8 cellular contexts compared by ENCODE assay signal in the genomic region with DNA sequence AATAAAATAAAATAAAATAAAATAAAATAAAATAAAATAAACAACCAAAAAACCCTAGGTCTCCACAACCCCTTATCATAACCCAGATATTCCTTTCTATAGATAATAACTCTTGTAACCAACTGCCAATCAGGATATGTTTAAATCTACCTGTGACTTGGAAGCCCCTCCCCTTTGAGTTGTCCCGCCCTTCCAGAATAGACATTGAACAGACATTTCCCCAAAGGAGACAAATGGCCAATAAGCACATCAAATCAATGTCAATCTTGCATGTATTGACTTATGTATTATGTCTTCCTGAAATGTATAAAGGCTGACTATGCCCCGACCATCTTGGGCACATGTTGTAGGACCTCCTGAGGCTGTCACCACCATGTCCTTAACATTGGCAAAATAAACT. TPM values are rescaled to one million over a fixed set of nuclear protein-coding genes. Genes with fewer than 3 reads are reported as not detected.
DNase-seq lines count a peak whose midpoint lies in the region; ATAC-seq and TF ChIP-seq lines count a peak whose summit lies in the region.

No MANE protein-coding gene starts in this region.

- peaks cover 20% of the 10 kb centered on the region for H3K79me2 ChIP-seq in fibroblast of lung (ENCODE audit: control insufficient read depth, insufficient read depth, low read length)

- no peaks in the 10 kb centered on the region for H4K20me1 ChIP-seq in fibroblast of lung (ENCODE audit: control insufficient read depth, extremely low read depth, insufficient read depth, low read length)

- no peaks in the 10 kb centered on the region for H3K27me3 ChIP-seq in fibroblast of lung (ENCODE audit: control insufficient read depth, insufficient read depth, low read length)

- peak overlapping the region; percentile 93 for H3K9ac ChIP-seq in fibroblast of lung (ENCODE audit: insufficient read depth, low read length)

- H3K4me3 ChIP-seq in fibroblast of lung (replicated peaks in 1 of 4; ENCODE audit: control extremely low read depth in 1 of 4, insufficient read depth in 1 of 4, low read depth in 3 of 4, low read length in 4 of 4) (peak overlapping the region; percentile 70 to 77 (median 75)), skeletal muscle cell (ENCODE audit: low read depth, low read length) (peak overlapping the region; percentile 80)

- peak; percentile 20 for DNase-seq in activated CD4-positive, alpha-beta T cell treated with anti-CD3 and anti-CD28 coated beads for 48 hours
- no peak for DNase-seq in activated CD4-positive, alpha-beta T cell treated with anti-CD3 and anti-CD28 coated beads, Interleukin-2, amount 50 U/mL, for 1 hour
- DNase-seq in RWPE1 (ENCODE audit: low spot score), result no peak
- DNase-seq in fibroblast of lung (ENCODE audit: low read depth in 2 of 2), result no peak
- no peak for DNase-seq in skeletal muscle cell (ENCODE audit: low read depth)
- no peak for DNase-seq in stimulated activated CD4-positive, alpha-beta T cell treated with anti-CD3 and anti-CD28 coated beads, Interleukin-4, amount 100 ng/mL, for 1 hour
- DNase-seq in MV-4-11 (lab: John Stamatoyannopoulos, UW), result no peak

- peaks cover 13% of the 10 kb centered on the region for H3K4me1 ChIP-seq in fibroblast of lung (ENCODE audit: control insufficient read depth, extremely low read depth, insufficient read depth, low read length)

- peak overlapping the region; percentile 90 for H3K4me2 ChIP-seq in fibroblast of lung (ENCODE audit: extremely low read depth, insufficient read depth, low read length)

- CTCF ChIA-PET in RWPE1 (lab: Yijun Ruan, JAX), result interaction anchor here (1.0 to 1.9 kb wide), 2 partner anchors 14 to 70 kb away, joined by 6 to 8 read pairs; partner anchors contain the start of gene B9D1

- peaks cover 17% of the 10 kb centered on the region for H3K36me3 ChIP-seq in fibroblast of lung (ENCODE audit: control insufficient read depth, insufficient read depth, low read length)

- TF ChIP-seq CTCF in RWPE1 (conservative IDR thresholded peaks at IDR 0.05; ENCODE audit: low read depth) (no peak), fibroblast of lung (conservative IDR thresholded peaks at IDR 0.05 in 1 of 2, IDR thresholded peaks at IDR 0.05 in 1 of 2; ENCODE audit: low read depth in 1 of 2, low read length in 2 of 2) (no peak)

- POLR2A ChIA-PET in RWPE1 (lab: Yijun Ruan, JAX; ENCODE audit: low non-redundant PET), result interaction anchor here (0.6 kb wide), 1 partner anchor 33 kb away, joined by 3 read pairs; no protein-coding TSS in a partner anchor

- peak overlapping the region; percentile 66 for H3K27ac ChIP-seq in RWPE1
- H3K27ac ChIP-seq in fibroblast of lung (ENCODE audit: insufficient read depth, low read length), result peak overlapping the region; percentile 99

- H2AFZ ChIP-seq in fibroblast of lung (ENCODE audit: low read length), result peak overlapping the region; percentile 29

- ATAC-seq in HG03354 (IDR thresholded peaks at IDR 0.05; ENCODE audit: poor library complexity, severe bottlenecking, unreplicated experiment), result no peak

- H3K9me3 ChIP-seq in fibroblast of lung (ENCODE audit: control insufficient read depth, insufficient read depth, low read depth, low read length), result no peaks in the 10 kb centered on the region

RNA-seq across cellular contexts. Expression of gene MAPK7, which starts 1.5 kb away (rescaled TPM):
- total RNA-seq in fibroblast of lung, result 10.3 and 18.8 TPM in 2 replicates
- polyA plus RNA-seq in fibroblast of lung, result 12.8 and 13.8 TPM in 2 replicates
- 20.8 and 22.3 TPM in 2 replicates for polyA plus RNA-seq in fibroblast of lung (2012)
- 134 and 160 TPM in 2 replicates for polyA minus RNA-seq in fibroblast of lung (ENCODE audit: low replicate concordance)

RNA-seq across cellular contexts. Expression of gene MFAP4, which starts 10.2 kb away (rescaled TPM):
- 81.3 and 137 TPM in 2 replicates for total RNA-seq in fibroblast of lung
- 37.8 and 53.3 TPM in 2 replicates for polyA plus RNA-seq in fibroblast of lung
- 79.0 and 125 TPM in 2 replicates for polyA plus RNA-seq in fibroblast of lung (2012)
- polyA minus RNA-seq in fibroblast of lung (ENCODE audit: low replicate concordance), result 68.3 and 70.7 TPM in 2 replicates

RNA-seq across cellular contexts. Expression of gene B9D1, which starts 14.3 kb away (rescaled TPM):
- total RNA-seq in fibroblast of lung, result 20.8 and 38.5 TPM in 2 replicates
- polyA plus RNA-seq in fibroblast of lung, result 32.0 and 35.7 TPM in 2 replicates
- 31.6 and 38.4 TPM in 2 replicates for polyA plus RNA-seq in fibroblast of lung (2012)
- 32.5 and 35.0 TPM in 2 replicates for polyA minus RNA-seq in fibroblast of lung (ENCODE audit: low replicate concordance)

RNA-seq across cellular contexts. Expression of gene RNF112, which starts 34.2 kb away (rescaled TPM):
- 7.2 and 21.5 TPM in 2 replicates for total RNA-seq in fibroblast of lung
- 1.5 and 2.8 TPM in 2 replicates for polyA plus RNA-seq in fibroblast of lung
- polyA plus RNA-seq in fibroblast of lung (2012), result 3.1 and 5.4 TPM in 2 replicates
- polyA minus RNA-seq in fibroblast of lung (ENCODE audit: low replicate concordance), result 4.4 and 6.4 TPM in 2 replicates
